Comparison of ENCODE assay signal across 8 cellular contexts in genomic region chr19:55648657-55649578, GRCh38. TPM values are rescaled to one million over a fixed set of nuclear protein-coding genes. Genes with fewer than 3 reads are reported as not detected.
DNase-seq lines count a peak whose midpoint lies in the region; ATAC-seq lines count a peak whose summit lies in the region.

No MANE protein-coding gene starts in this region.

- H3K36me3 Mint-ChIP-seq in activated naive CD4-positive, alpha-beta T cell treated with anti-CD3 and anti-CD28 coated beads, Interleukin-2, amount 50 U/mL, for 72 hours, result peaks cover 13 to 33% of the 10 kb centered on the region in 2 donors
- H3K36me3 Mint-ChIP-seq in stimulated activated naive B cell treated with anti-CD40 and anti-IgM and Interleukin-4, amounts not matched to agents 10 μg/mL and 1 μg/mL and 100 μg/mL, for 72 hours, result peaks cover 50 to 70% of the 10 kb centered on the region in 2 donors

- no peaks in the 10 kb centered on the region for H3K27me3 Mint-ChIP-seq in stimulated activated naive B cell treated with anti-CD40 and anti-IgM and Interleukin-4, amounts not matched to agents 10 μg/mL and 1 μg/mL and 100 μg/mL, for 72 hours

- H3K27me3 ChIP-seq in HUES6 (ENCODE audit: control insufficient read depth, insufficient read depth, low read length) (no peaks in the 10 kb centered on the region), iPS-20b (ENCODE audit: insufficient read depth, low read length) (no peaks in the 10 kb centered on the region)

- H3K9ac ChIP-seq in HUES6 (ENCODE audit: low read length) (peak overlapping the region; percentile 93), iPS-20b (ENCODE audit: low read depth, low read length) (peak overlapping the region; percentile 75)

- H3K4me3 Mint-ChIP-seq in stimulated activated naive B cell treated with anti-CD40 and anti-IgM and Interleukin-4, amounts not matched to agents 10 μg/mL and 1 μg/mL and 100 μg/mL, for 72 hours, result peak overlapping the region; percentile 97 to 99

- peaks cover 48 to 74% of the 10 kb centered on the region in 2 donors for H3K4me1 Mint-ChIP-seq in stimulated activated naive B cell treated with anti-CD40 and anti-IgM and Interleukin-4, amounts not matched to agents 10 μg/mL and 1 μg/mL and 100 μg/mL, for 72 hours

- H3K36me3 ChIP-seq in HUES6 (ENCODE audit: control insufficient read depth, insufficient read depth, low read length), result peaks cover 16% of the 10 kb centered on the region
- H3K36me3 ChIP-seq in iPS-20b (ENCODE audit: insufficient read depth, low read depth, low read length), result peaks cover 15% of the 10 kb centered on the region

- DNase-seq in activated naive CD4-positive, alpha-beta T cell treated with anti-CD3 and anti-CD28 coated beads, Interleukin-2, amount 50 U/mL, for 72 hours (ENCODE audit: low spot score in 2 of 2), result no peak
- DNase-seq in stimulated activated naive B cell treated with anti-CD40 and anti-IgM and Interleukin-4, amounts not matched to agents 10 μg/mL and 1 μg/mL and 100 μg/mL, for 72 hours, result no peak
- DNase-seq in NK-92 (lab: John Stamatoyannopoulos, UW; ENCODE audit: unreplicated experiment) (no peak), NCI-H82 (lab: John Stamatoyannopoulos, UW) (no peak), NCI-H446 (lab: John Stamatoyannopoulos, UW) (no peak), NCI-H774 (lab: John Stamatoyannopoulos, UW) (no peak)

- ATAC-seq in activated naive CD4-positive, alpha-beta T cell treated with anti-CD3 and anti-CD28 coated beads, Interleukin-2, amount 50 U/mL, for 72 hours, result no peak
- no peak for ATAC-seq in stimulated activated naive B cell treated with anti-CD40 and anti-IgM and Interleukin-4, amounts not matched to agents 10 μg/mL and 1 μg/mL and 100 μg/mL, for 72 hours (replicated peaks)

- no peaks in the 10 kb centered on the region for H3K9me3 ChIP-seq in HUES6 (ENCODE audit: control insufficient read depth, insufficient read depth, low read depth, low read length)
- no peaks in the 10 kb centered on the region for H3K9me3 ChIP-seq in iPS-20b (ENCODE audit: insufficient read depth, low read depth, low read length)

- peak overlapping the region; percentile 85; the same call in 1 of the 2 replicates for H3K27ac ChIP-seq in HUES6 (ENCODE audit: low read depth, low read length)
- no peak overlapping the region for H3K27ac ChIP-seq in iPS-20b (ENCODE audit: low read length)

- peak overlapping the region; percentile 59 to 92 for H3K27ac Mint-ChIP-seq in activated naive CD4-positive, alpha-beta T cell treated with anti-CD3 and anti-CD28 coated beads, Interleukin-2, amount 50 U/mL, for 72 hours
- peak overlapping the region; percentile 97 for H3K27ac Mint-ChIP-seq in stimulated activated naive B cell treated with anti-CD40 and anti-IgM and Interleukin-4, amounts not matched to agents 10 μg/mL and 1 μg/mL and 100 μg/mL, for 72 hours

- H3K4me3 ChIP-seq in HUES6 (ENCODE audit: low read depth, low read length), result peak overlapping the region; percentile 89
- peak overlapping the region; percentile 81 for H3K4me3 ChIP-seq in iPS-20b (ENCODE audit: low read length)

- no peaks in the 10 kb centered on the region for H3K9me3 Mint-ChIP-seq in activated naive CD4-positive, alpha-beta T cell treated with anti-CD3 and anti-CD28 coated beads, Interleukin-2, amount 50 U/mL, for 72 hours
- H3K9me3 Mint-ChIP-seq in stimulated activated naive B cell treated with anti-CD40 and anti-IgM and Interleukin-4, amounts not matched to agents 10 μg/mL and 1 μg/mL and 100 μg/mL, for 72 hours, result no peaks in the 10 kb centered on the region

- H3K4me1 ChIP-seq in HUES6 (ENCODE audit: control insufficient read depth, insufficient read depth, low read length) (peaks cover 14% of the 10 kb centered on the region), iPS-20b (ENCODE audit: insufficient read depth, low read length) (no peaks in the 10 kb centered on the region; the same call in 1 of the 2 replicates)

RNA-seq across cellular contexts. Expression of gene CCDC106, which starts 0.9 kb away (rescaled TPM):
- 10 to 100 TPM in 1 of 2 donors, 1 to 10 TPM in 1; 2.9 to 13.6 TPM for total RNA-seq in activated naive CD4-positive, alpha-beta T cell treated with anti-CD3 and anti-CD28 coated beads, Interleukin-2, amount 50 U/mL, for 72 hours

RNA-seq across cellular contexts. Expression of gene ZNF581, which starts 5.5 kb away (rescaled TPM):
- 10 to 100 TPM; 39.9 to 40.0 TPM for total RNA-seq in activated naive CD4-positive, alpha-beta T cell treated with anti-CD3 and anti-CD28 coated beads, Interleukin-2, amount 50 U/mL, for 72 hours

RNA-seq across cellular contexts. Expression of gene U2AF2, which starts 5.9 kb away (rescaled TPM):
- 100 to 1,000 TPM; 270 to 312 TPM for total RNA-seq in activated naive CD4-positive, alpha-beta T cell treated with anti-CD3 and anti-CD28 coated beads, Interleukin-2, amount 50 U/mL, for 72 hours

RNA-seq across cellular contexts. Expression of gene ZNF580, which starts 8.1 kb away (rescaled TPM):
- total RNA-seq in activated naive CD4-positive, alpha-beta T cell treated with anti-CD3 and anti-CD28 coated beads, Interleukin-2, amount 50 U/mL, for 72 hours, result 10 to 100 TPM; 18.2 to 33.9 TPM

RNA-seq across cellular contexts. Expression of gene ZNF784, which starts 24.6 kb away (rescaled TPM):
- total RNA-seq in activated naive CD4-positive, alpha-beta T cell treated with anti-CD3 and anti-CD28 coated beads, Interleukin-2, amount 50 U/mL, for 72 hours, result 1 to 10 TPM; 3.6 to 3.9 TPM
